In genomic region chr16:19524866-19525723, GRCh38 we compare ENCODE assay signal across 8 cellular contexts. TPM values are rescaled to one million over a fixed set of nuclear protein-coding genes. Genes with fewer than 3 reads are reported as not detected.
DNase-seq lines count a peak whose midpoint lies in the region; ATAC-seq, FAIRE-seq and TF ChIP-seq lines count a peak whose summit lies in the region.

No MANE protein-coding gene starts in this region.

- no peaks in the 10 kb centered on the region for H4K20me1 ChIP-seq in HepG2 (ENCODE audit: insufficient read depth, low read length)

- H3K4me1 ChIP-seq in HepG2 (ENCODE audit: insufficient read depth, low read length), result peaks cover 49% of the 10 kb centered on the region
- peaks cover 0 to 43% (median 19%) of the 10 kb centered on the region in 4 donors for H3K4me1 ChIP-seq in tibial nerve

- H3K9me3 ChIP-seq in HepG2 (ENCODE audit: low read length) (no peaks in the 10 kb centered on the region), tibial nerve (no peaks in the 10 kb centered on the region)

- POLR2A ChIA-PET in HepG2 (lab: Yijun Ruan, JAX), result interaction anchor here (1.6 to 2.7 kb wide), 3 partner anchors 17 to 724 kb away, joined by 5 to 34 read pairs (median 11); partner anchors contain the start of genes ARL6IP1 and VPS35L

- WGBS in HepG2 (ENCODE audit: low lambda C conversion rate), result 54% methylated on average over 14 of the region's 14 CpGs
- 28 to 31% methylated on average over 14 of the region's 14 CpGs for WGBS in tibial nerve, 2 donors

- H3K27ac ChIP-seq in HepG2 (ENCODE audit: extremely low read length, insufficient read depth, low read length) (peak overlapping the region; percentile 61), tibial nerve (peak overlapping the region; percentile 23 to 86 (median 58))

- peaks cover 45% of the 10 kb centered on the region for H3K79me2 ChIP-seq in HepG2 (ENCODE audit: insufficient read depth, low read length)

- peak overlapping the region; percentile 76 for H2AFZ ChIP-seq in HepG2 (ENCODE audit: low read length)

- DNase-seq in EH (ENCODE audit: low read depth) (peak; percentile 9), NB4 (ENCODE audit: low read depth) (peak; percentile 23), astrocyte of the hippocampus (ENCODE audit: low read depth, low spot score) (peak; percentile 19), HepG2 (ENCODE audit: low spot score) (no peak), tibial nerve (ENCODE audit: low spot score in 2 of 2) (no peak), LoVo (ENCODE audit: low spot score) (no peak), NCI-H524 treated with DMSO at 0.1 percent for 48 hours (lab: John Stamatoyannopoulos, UW) (no peak)

- no peak for TF ChIP-seq RAD21 in HepG2 (CRISPR knock-in tag; IDR thresholded peaks at IDR 0.05)

- TF ChIP-seq EP300 in HepG2 (IDR thresholded peaks at IDR 0.05; ENCODE audit: low read depth in 2 of 2, low read length in 2 of 2) (no peak), HepG2 (CRISPR knock-in tag; IDR thresholded peaks at IDR 0.05; ENCODE audit: borderline replicate concordance) (no peak), tibial nerve (IDR thresholded peaks at IDR 0.05) (no peak)

- in situ Hi-C loops in HepG2 (cut with HindIII; ENCODE audit: extremely low pct_ligation_motif_present, low pct_unique_long_range_greater_than_20kb), result no loop called here

- no peak for FAIRE-seq in HepG2 (lab: Jason Lieb, UNC)

- H3K4me2 ChIP-seq in HepG2 (ENCODE audit: low read depth, low read length), result peak overlapping the region; percentile 91

- TF ChIP-seq POLR2A in NB4 (IDR thresholded peaks at IDR 0.05; ENCODE audit: extremely low read depth, insufficient read length) (no peak), HepG2 (IDR thresholded peaks at IDR 0.05; ENCODE audit: insufficient read depth in 1 of 2, low read depth in 2 of 2, low read length in 2 of 2) (no peak), tibial nerve (IDR thresholded peaks at IDR 0.05) (no peak)

- intact Hi-C loops in HepG2 (cut with micrococcal nuclease; ENCODE audit: unreplicated experiment), result loop anchor here (10.0 kb wide), 1 partner anchor 730 kb away; the partner anchor contains the start of gene RPS15A

- no peak for TF ChIP-seq CTCF in NB4 (IDR thresholded peaks at IDR 0.05; ENCODE audit: low read depth, low read length)
- no peak for TF ChIP-seq CTCF in HepG2 (CRISPR knock-in tag; IDR thresholded peaks at IDR 0.05)
- TF ChIP-seq CTCF in tibial nerve (IDR thresholded peaks at IDR 0.05), result no peak

- CTCF ChIA-PET in HepG2 (lab: Yijun Ruan, JAX; ENCODE audit: low intra/inter-chr PET ratio, low total read pairs), result no interaction called here

- ATAC-seq in HepG2 (no peak), HG02885 (IDR thresholded peaks at IDR 0.05; ENCODE audit: poor library complexity, unreplicated experiment) (no peak)

- peak overlapping the region; percentile 83 for H3K9ac ChIP-seq in HepG2 (ENCODE audit: insufficient read depth, low read depth, low read length)

- TSS peak; percentile 39 for BruUV-seq in HepG2 (replicated peaks; lab: Mats Ljungman, UMichigan)

- H3K4me3 ChIP-seq in NB4 (ENCODE audit: low read depth, low read length), result peak overlapping the region; percentile 95
- peak overlapping the region; percentile 94 to 100 (median 95) for H3K4me3 ChIP-seq in HepG2 (replicated peaks in 1 of 3; ENCODE audit: insufficient read depth in 1 of 3, low read depth in 2 of 3, low read length in 3 of 3)
- H3K4me3 ChIP-seq in tibial nerve, result peak overlapping the region; percentile 73 to 92 (median 83)

- H3K27me3 ChIP-seq in HepG2 (ENCODE audit: control insufficient read depth in 1 of 2, insufficient read depth in 2 of 2, low read length in 2 of 2), result no peaks in the 10 kb centered on the region; a peak in 1 of 5 replicates
- no peaks in the 10 kb centered on the region for H3K27me3 ChIP-seq in tibial nerve

- peaks cover 4 to 17% of the 10 kb centered on the region in 2 experiments; a peak in 4 of 5 replicates for H3K36me3 ChIP-seq in HepG2 (replicated peaks in 1 of 2; ENCODE audit: control insufficient read depth in 1 of 2, insufficient read depth in 2 of 2, low read length in 2 of 2)
- H3K36me3 ChIP-seq in tibial nerve, result peaks cover 0 to 20% (median 0%) of the 10 kb centered on the region in 3 donors

TF ChIP-seq in HepG2, 621 proteins besides CTCF, POLR2A, EP300 and RAD21 (continues in another document):
- TF ChIP-seq ZNF205 (CRISPR knock-in tag; IDR thresholded peaks at IDR 0.05), result no peak

RNA-seq across cellular contexts. Expression of gene CCP110, which starts 1.4 kb away (rescaled TPM):
- total RNA-seq in HepG2 (2016; rRNA removed; fragmentation: Illumina TruSeq; extraction: Trizol) (11.1 and 19.9 TPM in 2 replicates), tibial nerve (10 to 100 TPM; 24.9 to 33.9 (median 27.2) TPM)
- 1.7 and 2.6 TPM in 2 replicates for total RNA-seq in HepG2 (2016; cell fraction: cytosol; rRNA removed; fragmentation: Illumina TruSeq; extraction: Trizol; ENCODE audit: low read depth)
- 10.2 and 19.5 TPM in 2 replicates for total RNA-seq in HepG2 (2016; cell fraction: insoluble cytoplasmic fraction; rRNA removed; fragmentation: Illumina TruSeq; extraction: Trizol)
- 7.1 and 7.9 TPM in 2 replicates for total RNA-seq in HepG2 (2016; cell fraction: membrane; rRNA removed; fragmentation: Illumina TruSeq; extraction: Trizol)
- total RNA-seq in HepG2 (2016; cell fraction: nucleus; rRNA removed; fragmentation: Illumina TruSeq; extraction: Trizol), result 15.4 and 17.2 TPM in 2 replicates
- polyA plus RNA-seq in HepG2 (2011; rRNA removed), result 8.6 and 10.0 TPM in 2 replicates
- 3.3 and 5.1 TPM in 2 replicates for polyA plus RNA-seq in HepG2 (2011; cell fraction: cytosol; rRNA removed)
- 6.8 and 10.0 TPM in 2 replicates for polyA plus RNA-seq in HepG2 (2011; cell fraction: nucleus; rRNA removed)
- polyA plus RNA-seq in HepG2 (2012), result 17.7 and 18.2 TPM in 2 replicates
- polyA plus RNA-seq in HepG2 (2016; cell fraction: cytosol; fragmentation: Illumina TruSeq; extraction: Trizol; ENCODE audit: low read depth), result 0.46 and 0.52 TPM in 2 replicates
- polyA plus RNA-seq in HepG2 (2016; cell fraction: insoluble cytoplasmic fraction; fragmentation: Illumina TruSeq; extraction: Trizol; ENCODE audit: low read depth), result 19.6 and 20.5 TPM in 2 replicates
- 2.5 and 2.6 TPM in 2 replicates for polyA plus RNA-seq in HepG2 (2016; cell fraction: membrane; fragmentation: Illumina TruSeq; extraction: Trizol; ENCODE audit: low read depth)
- polyA plus RNA-seq in HepG2 (2016; cell fraction: nucleus; fragmentation: Illumina TruSeq; extraction: Trizol; ENCODE audit: insufficient read depth, low read depth), result 23.8 and 24.5 TPM in 2 replicates
- 3.5 and 5.4 TPM in 2 replicates for polyA minus RNA-seq in HepG2 (2011; rRNA and poly(A)+ RNA removed; ENCODE audit: low replicate concordance)
- 7.8 and 8.1 TPM in 2 replicates for polyA minus RNA-seq in HepG2 (2011; cell fraction: cytosol; rRNA and poly(A)+ RNA removed)
- polyA minus RNA-seq in HepG2 (2011; cell fraction: nucleus; rRNA and poly(A)+ RNA removed), result 18.4 and 23.4 TPM in 2 replicates

RNA-seq across cellular contexts. Expression of gene GDE1, which starts 3.2 kb away (rescaled TPM):
- 55.1 and 59.0 TPM in 2 replicates for total RNA-seq in HepG2 (2016; rRNA removed; fragmentation: Illumina TruSeq; extraction: Trizol)
- total RNA-seq in HepG2 (2016; cell fraction: cytosol; rRNA removed; fragmentation: Illumina TruSeq; extraction: Trizol; ENCODE audit: low read depth), result 52.9 and 57.5 TPM in 2 replicates
- total RNA-seq in HepG2 (2016; cell fraction: insoluble cytoplasmic fraction; rRNA removed; fragmentation: Illumina TruSeq; extraction: Trizol), result 45.6 and 63.3 TPM in 2 replicates
- total RNA-seq in HepG2 (2016; cell fraction: membrane; rRNA removed; fragmentation: Illumina TruSeq; extraction: Trizol), result 123 and 138 TPM in 2 replicates
- 45.2 and 50.8 TPM in 2 replicates for total RNA-seq in HepG2 (2016; cell fraction: nucleus; rRNA removed; fragmentation: Illumina TruSeq; extraction: Trizol)
- polyA plus RNA-seq in HepG2 (2011; rRNA removed), result 35.9 and 38.9 TPM in 2 replicates
- polyA plus RNA-seq in HepG2 (2011; cell fraction: cytosol; rRNA removed), result 27.6 and 46.5 TPM in 2 replicates
- polyA plus RNA-seq in HepG2 (2011; cell fraction: nucleus; rRNA removed), result 10.9 and 16.7 TPM in 2 replicates
- polyA plus RNA-seq in HepG2 (2012), result 89.0 and 119 TPM in 2 replicates
- 80.4 and 81.8 TPM in 2 replicates for polyA plus RNA-seq in HepG2 (2016; cell fraction: cytosol; fragmentation: Illumina TruSeq; extraction: Trizol; ENCODE audit: low read depth)
- 50.5 and 58.3 TPM in 2 replicates for polyA plus RNA-seq in HepG2 (2016; cell fraction: insoluble cytoplasmic fraction; fragmentation: Illumina TruSeq; extraction: Trizol; ENCODE audit: low read depth)
- 115 and 129 TPM in 2 replicates for polyA plus RNA-seq in HepG2 (2016; cell fraction: membrane; fragmentation: Illumina TruSeq; extraction: Trizol; ENCODE audit: low read depth)
- polyA plus RNA-seq in HepG2 (2016; cell fraction: nucleus; fragmentation: Illumina TruSeq; extraction: Trizol; ENCODE audit: insufficient read depth, low read depth), result 61.2 and 70.9 TPM in 2 replicates
- polyA minus RNA-seq in HepG2 (2011; rRNA and poly(A)+ RNA removed; ENCODE audit: low replicate concordance), result 12.3 and 18.4 TPM in 2 replicates
- polyA minus RNA-seq in HepG2 (2011; cell fraction: cytosol; rRNA and poly(A)+ RNA removed), result 24.4 and 28.3 TPM in 2 replicates
- 15.5 and 36.3 TPM in 2 replicates for polyA minus RNA-seq in HepG2 (2011; cell fraction: nucleus; rRNA and poly(A)+ RNA removed)
- total RNA-seq in tibial nerve, result 10 to 100 TPM; 40.6 to 58.1 (median 45.0) TPM

RNA-seq across cellular contexts. Expression of gene VPS35L, which starts 30.4 kb away (rescaled TPM):
- 0.97 and 1.4 TPM in 2 replicates for total RNA-seq in HepG2 (2016; rRNA removed; fragmentation: Illumina TruSeq; extraction: Trizol)
- 1.1 and 1.5 TPM in 2 replicates for total RNA-seq in HepG2 (2016; cell fraction: cytosol; rRNA removed; fragmentation: Illumina TruSeq; extraction: Trizol; ENCODE audit: low read depth)
- 0.76 and 1.1 TPM in 2 replicates for total RNA-seq in HepG2 (2016; cell fraction: insoluble cytoplasmic fraction; rRNA removed; fragmentation: Illumina TruSeq; extraction: Trizol)
- 1.9 and 2.0 TPM in 2 replicates for total RNA-seq in HepG2 (2016; cell fraction: membrane; rRNA removed; fragmentation: Illumina TruSeq; extraction: Trizol)
- total RNA-seq in HepG2 (2016; cell fraction: nucleus; rRNA removed; fragmentation: Illumina TruSeq; extraction: Trizol), result 1.5 and 1.6 TPM in 2 replicates
- 1.6 and 1.9 TPM in 2 replicates for polyA plus RNA-seq in HepG2 (2011; rRNA removed)
- polyA plus RNA-seq in HepG2 (2011; cell fraction: cytosol; rRNA removed), result 1.5 and 1.8 TPM in 2 replicates
- polyA plus RNA-seq in HepG2 (2011; cell fraction: nucleus; rRNA removed), result 2.1 and 2.7 TPM in 2 replicates
- 2.7 and 3.0 TPM in 2 replicates for polyA plus RNA-seq in HepG2 (2012)
- polyA plus RNA-seq in HepG2 (2016; cell fraction: cytosol; fragmentation: Illumina TruSeq; extraction: Trizol; ENCODE audit: low read depth), result 0.57 and 0.96 TPM in 2 replicates
- 1.3 and 1.4 TPM in 2 replicates for polyA plus RNA-seq in HepG2 (2016; cell fraction: insoluble cytoplasmic fraction; fragmentation: Illumina TruSeq; extraction: Trizol; ENCODE audit: low read depth)
- polyA plus RNA-seq in HepG2 (2016; cell fraction: membrane; fragmentation: Illumina TruSeq; extraction: Trizol; ENCODE audit: low read depth), result 1.2 and 1.5 TPM in 2 replicates
- polyA plus RNA-seq in HepG2 (2016; cell fraction: nucleus; fragmentation: Illumina TruSeq; extraction: Trizol; ENCODE audit: insufficient read depth, low read depth), result 1.2 and 1.7 TPM in 2 replicates
- 4.2 and 19.9 TPM in 2 replicates for polyA minus RNA-seq in HepG2 (2011; rRNA and poly(A)+ RNA removed; ENCODE audit: low replicate concordance)
- 1.2 and 3.5 TPM in 2 replicates for polyA minus RNA-seq in HepG2 (2011; cell fraction: cytosol; rRNA and poly(A)+ RNA removed)
- 5.8 and 9.1 TPM in 2 replicates for polyA minus RNA-seq in HepG2 (2011; cell fraction: nucleus; rRNA and poly(A)+ RNA removed)
- 10 to 100 TPM; 41.4 to 68.1 (median 61.1) TPM for total RNA-seq in tibial nerve

Comparison
In these comparisons a context has a peak if more than half of its experiments do, and no peak if none do; other contexts are left out.
1. DNase-seq: peak in EH (single experiment), NB4 (single experiment) and astrocyte of the hippocampus (single experiment); none in HepG2 (single experiment), tibial nerve (0 of 2), LoVo (single experiment) and NCI-H524 treated with DMSO at 0.1 percent for 48 hours (single experiment).
2. RNA of gene VPS35L, which starts 30.4 kb away (total RNA-seq): 41.4 to 68.1 TPM in tibial nerve; 0.76 to 2.0 TPM in HepG2; every median in the first group is over 10 times any median in the second.
3. Peak in every context shown above with its lines, with median percentiles within 50 percentile points of each other: H3K4me3 ChIP-seq.